8 cellular contexts compared by ENCODE assay signal in the genomic region with DNA sequence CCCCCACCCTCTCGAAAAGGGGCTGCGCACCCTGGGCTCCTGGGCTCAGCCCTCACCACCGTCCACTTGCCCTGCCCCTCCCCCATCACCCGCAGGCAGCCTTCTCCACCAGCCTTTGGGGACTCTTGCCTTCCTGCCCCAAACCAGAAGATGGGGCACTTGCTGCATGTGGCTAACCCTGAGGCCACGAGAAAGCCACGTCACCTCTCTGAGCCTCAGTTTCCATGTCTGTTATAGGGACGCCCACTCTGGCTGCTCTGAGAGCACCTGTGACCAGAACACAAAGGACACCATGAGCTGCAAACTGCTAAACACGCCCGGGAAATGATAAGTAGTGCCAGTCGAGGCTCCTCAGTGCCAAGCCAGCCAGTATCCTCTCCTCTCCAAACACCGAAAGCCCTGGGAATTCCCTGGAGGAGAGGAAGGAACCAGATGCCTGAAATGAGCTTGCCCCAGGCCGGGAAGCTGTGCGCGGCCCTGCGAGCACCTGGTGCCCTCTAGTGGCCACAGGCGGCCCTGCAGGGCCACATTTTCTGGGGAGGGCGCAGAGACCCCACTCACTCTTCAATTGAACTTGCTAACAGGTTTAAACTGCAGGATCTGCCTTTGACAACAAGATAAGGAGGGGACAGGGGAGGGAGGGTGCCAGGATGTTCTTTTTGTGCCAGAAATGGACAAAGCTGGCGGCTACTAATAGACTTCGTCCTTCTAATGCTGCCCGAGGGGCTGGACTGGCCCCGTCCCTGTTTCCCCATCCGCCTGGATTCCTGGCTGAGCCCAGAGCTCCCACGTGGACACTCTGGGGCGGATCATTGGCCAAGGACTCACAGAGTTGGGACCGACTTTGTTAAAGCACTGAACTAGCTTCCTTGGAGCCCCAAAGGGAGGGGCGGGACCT. TPM values are rescaled to one million over a fixed set of nuclear protein-coding genes. Genes with fewer than 3 reads are reported as not detected.
A peak's percentile ranks its signal among the peaks of the same experiment; 100 is the strongest.
DNase-seq lines count a peak whose midpoint lies in the region; ATAC-seq and TF ChIP-seq lines count a peak whose summit lies in the region.

No MANE protein-coding gene starts in this region.

- H3K27me3 ChIP-seq in HUES6 (ENCODE audit: control insufficient read depth, insufficient read depth, low read length) (no peaks in the 10 kb centered on the region), body of pancreas (no peaks in the 10 kb centered on the region), iPS-18a (ENCODE audit: control insufficient read depth, insufficient read depth, low read length) (no peaks in the 10 kb centered on the region), smooth muscle cell (ENCODE audit: low read depth) (peaks cover 9% of the 10 kb centered on the region)

- no peak overlapping the region for H3K4me3 Mint-ChIP-seq in T-cell

- no peaks in the 10 kb centered on the region for H3K79me2 ChIP-seq in smooth muscle cell (ENCODE audit: low read depth)

- peak overlapping the region; percentile 68 for H2AFZ ChIP-seq in smooth muscle cell (ENCODE audit: low read depth)

- peaks cover 20 to 38% of the 10 kb centered on the region in 2 donors for H3K27me3 Mint-ChIP-seq in T-cell

- H3F3A ChIP-seq in smooth muscle cell (ENCODE audit: low read depth) = no peaks in the 10 kb centered on the region

- H3K9me3 Mint-ChIP-seq in T-cell = no peaks in the 10 kb centered on the region

- DNase-seq in NCI-H510A treated with DMSO at 0.1 percent for 48 hours (lab: John Stamatoyannopoulos, UW) (peak; percentile 39), NCI-H510A (lab: John Stamatoyannopoulos, UW) (no peak), T-cell (peak in 26 of 34 experiments; percentile 2 to 40 (median 18)), body of pancreas (peak; percentile 56 to 69 (median 59)), smooth muscle cell (lab: John Stamatoyannopoulos, UW; ENCODE audit: unreplicated experiment) (peak; percentile 21), middle frontal gyrus (ENCODE audit: extremely low spot score, low spot score) (no peak)

- CTCF ChIA-PET in T-cell (lab: Charles Lee) = interaction anchor here (0.6 to 1.0 kb wide), 4 partner anchors 9 to 546 kb away, joined by 3 to 6 read pairs (median 3); no protein-coding TSS in a partner anchor

- H3K27ac ChIP-seq in HUES6 (ENCODE audit: low read depth, low read length) = no peak overlapping the region
- H3K27ac ChIP-seq in body of pancreas = peak overlapping the region in 1 of 4 donors; percentile 10
- no peak overlapping the region for H3K27ac ChIP-seq in iPS-18a (ENCODE audit: low read length)
- H3K27ac ChIP-seq in smooth muscle cell (ENCODE audit: low read depth) = no peak overlapping the region

- TF ChIP-seq POLR2A in body of pancreas (IDR thresholded peaks at IDR 0.05) = no peak

- peak overlapping the region; percentile 76 for H3K4me2 ChIP-seq in smooth muscle cell

- H3K36me3 ChIP-seq in HUES6 (ENCODE audit: control insufficient read depth, insufficient read depth, low read length) = no peaks in the 10 kb centered on the region
- no peaks in the 10 kb centered on the region for H3K36me3 ChIP-seq in body of pancreas (replicated peaks in 1 of 2; ENCODE audit: insufficient read depth in 1 of 2, low read depth in 2 of 2)
- H3K36me3 ChIP-seq in iPS-18a (ENCODE audit: control insufficient read depth, low read depth, low read length) = no peaks in the 10 kb centered on the region
- H3K36me3 ChIP-seq in smooth muscle cell (ENCODE audit: low read depth) = no peaks in the 10 kb centered on the region

- POLR2A ChIA-PET in T-cell (lab: Charles Lee) = no interaction called here

- WGBS in body of pancreas, 2 donors = 11 to 32% methylated on average over 9 to 26 of the region's 26 CpGs
- 23% methylated on average over 26 of the region's 26 CpGs for WGBS in smooth muscle cell (ENCODE audit: low lambda C conversion rate)

- H3K4me3 ChIP-seq in HUES6 (ENCODE audit: low read depth, low read length) (peak overlapping the region; percentile 58), body of pancreas (no peak overlapping the region), iPS-18a (ENCODE audit: low read length) (peak overlapping the region; percentile 56), smooth muscle cell (peak overlapping the region; percentile 20)

- peaks cover 12% of the 10 kb centered on the region for H3K4me1 ChIP-seq in HUES6 (ENCODE audit: control insufficient read depth, insufficient read depth, low read length)
- peaks cover 21% of the 10 kb centered on the region for H3K4me1 ChIP-seq in body of pancreas
- peaks cover 9% of the 10 kb centered on the region for H3K4me1 ChIP-seq in iPS-18a (ENCODE audit: control insufficient read depth, low read depth, low read length)
- peaks cover under 1% of the 10 kb centered on the region for H3K4me1 ChIP-seq in smooth muscle cell (ENCODE audit: low read depth)

- no peak overlapping the region for H3K27ac Mint-ChIP-seq in T-cell

- peaks cover 0 to 5% (median 4%) of the 10 kb centered on the region in 3 donors for H3K4me1 Mint-ChIP-seq in T-cell

- TF ChIP-seq CTCF in body of pancreas (IDR thresholded peaks at IDR 0.05) (peak; percentile 94 to 100 (median 97)), smooth muscle cell (IDR thresholded peaks at IDR 0.05; ENCODE audit: borderline replicate concordance, insufficient read depth, poor library complexity, severe bottlenecking) (peak; percentile 100)

- no peaks in the 10 kb centered on the region for H3K36me3 Mint-ChIP-seq in T-cell

- intact Hi-C loops in body of pancreas (cut with DNase I) = no loop called here

- H3K9ac ChIP-seq in HUES6 (ENCODE audit: low read length) (peak overlapping the region; percentile 8), iPS-18a (ENCODE audit: low read length) (peak overlapping the region; percentile 6), smooth muscle cell (ENCODE audit: low read depth) (no peak overlapping the region)

- no peaks in the 10 kb centered on the region for H3K9me3 ChIP-seq in HUES6 (ENCODE audit: control insufficient read depth, insufficient read depth, low read depth, low read length)
- H3K9me3 ChIP-seq in body of pancreas = no peaks in the 10 kb centered on the region
- no peaks in the 10 kb centered on the region for H3K9me3 ChIP-seq in iPS-18a (ENCODE audit: control insufficient read depth, low read depth, low read length)
- no peaks in the 10 kb centered on the region for H3K9me3 ChIP-seq in smooth muscle cell (replicated peaks; ENCODE audit: low read depth)

- ATAC-seq in T-cell (replicated peaks in 1 of 4) (peak in 1 of 4 experiments; percentile 54), body of pancreas (peak; percentile 85)

- no peaks in the 10 kb centered on the region for H4K20me1 ChIP-seq in smooth muscle cell (ENCODE audit: low read depth)

RNA-seq across cellular contexts. Expression of a gene that starts 10.2 kb away (rescaled TPM):
- total RNA-seq in T-cell (not detected), body of pancreas (not detected), smooth muscle cell (not detected in 2 replicates)
- polyA plus RNA-seq in smooth muscle cell = not detected in 2 replicates

RNA-seq across cellular contexts. Expression of a gene that starts 23.1 kb away (rescaled TPM):
- total RNA-seq in T-cell (not detected), body of pancreas (not detected), smooth muscle cell (not detected in 2 replicates)
- polyA plus RNA-seq in smooth muscle cell = not detected in 2 replicates

RNA-seq across cellular contexts. Expression of a gene that starts 33.6 kb away (rescaled TPM):
- total RNA-seq in T-cell = not detected
- not detected for total RNA-seq in body of pancreas
- total RNA-seq in smooth muscle cell = not detected in 2 replicates
- polyA plus RNA-seq in smooth muscle cell = not detected in 2 replicates

Comparison
In these comparisons a context has a peak if more than half of its experiments do, and no peak if none do; other contexts are left out.
1. DNase-seq: peak in NCI-H510A treated with DMSO at 0.1 percent for 48 hours (single experiment), T-cell (26 of 34), body of pancreas (4 of 4) and smooth muscle cell (single experiment); none in NCI-H510A (single experiment) and middle frontal gyrus (single experiment).
2. H3K4me3 ChIP-seq: peak in HUES6 (single experiment), iPS-18a (single experiment) and smooth muscle cell (single experiment); none in body of pancreas (0 of 2).